18 cellular contexts compared by ENCODE assay signal in genomic region chr13:107099661-107100060, GRCh38.
DNase-seq lines count a peak whose midpoint lies in the region; ATAC-seq and TF ChIP-seq lines count a peak whose summit lies in the region.
"Had no signal": no experiment of that assay in that cellular context is flagged by ENCODE, and none has a peak within 500 bp of the region (broad histone marks: within the 10 kb centered on the region; RNA-seq: fewer than 3 reads in every experiment).

No MANE protein-coding gene starts in this region.

- no peak overlapping the region for H3K4me3 Mint-ChIP-seq in chondrocyte (ENCODE audit: unreplicated experiment)
- H3K4me3 Mint-ChIP-seq: activated CD4-positive, alpha-beta memory T cell treated with anti-CD3 and anti-CD28 coated beads for 36 hours; activated T-cell treated with anti-CD3 and anti-CD28 coated beads, Interleukin-2, amount 50 U/mL, for 4 hours had no signal

- no peak overlapping the region for H4K91ac ChIP-seq in mesenchymal stem cell (ENCODE audit: low read length)

- no peak overlapping the region for H3K18ac ChIP-seq in mesenchymal stem cell (ENCODE audit: low read depth in 1 of 2, low read length in 2 of 2)

- H3K23ac ChIP-seq in mesenchymal stem cell (ENCODE audit: low read length in 2 of 2): no peak overlapping the region

- TF ChIP-seq CTCF in AG10803 (conservative IDR thresholded peaks at IDR 0.05; ENCODE audit: low read length): no peak
- no peak for TF ChIP-seq CTCF in chondrocyte (IDR thresholded peaks at IDR 0.05)
- no peak for TF ChIP-seq CTCF in uterus (IDR thresholded peaks at IDR 0.05)

- intact Hi-C loops in uterus (cut with DNase I; ENCODE audit: low total_unique reads): no loop called here

- no peak overlapping the region for H3K4ac ChIP-seq in mesenchymal stem cell (ENCODE audit: low read depth in 1 of 2, low read length in 2 of 2)

- no peaks in the 10 kb centered on the region for H3K36me3 Mint-ChIP-seq in chondrocyte (ENCODE audit: low read depth)
- H3K36me3 Mint-ChIP-seq: activated CD4-positive, alpha-beta memory T cell treated with anti-CD3 and anti-CD28 coated beads for 36 hours had no signal

- H3K27ac ChIP-seq in mesenchymal stem cell (ENCODE audit: low read length, poor library complexity, severe bottlenecking) (peak overlapping the region; percentile 81), uterus (no peak overlapping the region)
- H3K27ac ChIP-seq: heart left ventricle, HL-60, parathyroid adenoma, SK-N-MC, upper lobe of left lung had no signal

- 40% methylated on average over 3 of the region's 3 CpGs for WGBS in mesenchymal stem cell

- H3K9me3 ChIP-seq in mesenchymal stem cell (ENCODE audit: control insufficient read depth, low read length) (no peaks in the 10 kb centered on the region), uterus (no peaks in the 10 kb centered on the region)
- H3K9me3 ChIP-seq: heart left ventricle, upper lobe of left lung had no signal

- no peak overlapping the region for H2AFZ ChIP-seq in mesenchymal stem cell (ENCODE audit: low read depth, low read length)
- H2AFZ ChIP-seq: parathyroid adenoma had no signal

- peak overlapping the region; percentile 19 for H3K27ac Mint-ChIP-seq in chondrocyte (ENCODE audit: unreplicated experiment)
- H3K27ac Mint-ChIP-seq: activated CD4-positive, alpha-beta memory T cell treated with anti-CD3 and anti-CD28 coated beads for 36 hours had no signal

- H3K36me3 ChIP-seq in mesenchymal stem cell (ENCODE audit: control insufficient read depth in 1 of 2, insufficient read depth in 2 of 2, low read depth in 1 of 2, low read length in 2 of 2) (no peaks in the 10 kb centered on the region), uterus (no peaks in the 10 kb centered on the region)
- H3K36me3 ChIP-seq: heart left ventricle, upper lobe of left lung had no signal

- H3K4me2 ChIP-seq in mesenchymal stem cell (ENCODE audit: low read length, poor library complexity, severe bottlenecking): no peak overlapping the region

- no peak overlapping the region for H4K8ac ChIP-seq in mesenchymal stem cell (ENCODE audit: low read length)

- H3K4me3 ChIP-seq in AG10803 (ENCODE audit: low read length): no peak overlapping the region
- no peak overlapping the region for H3K4me3 ChIP-seq in mesenchymal stem cell (ENCODE audit: insufficient read depth in 1 of 2, low read depth in 1 of 2, low read length in 2 of 2)
- no peak overlapping the region for H3K4me3 ChIP-seq in uterus
- H3K4me3 ChIP-seq: heart left ventricle, SK-N-MC, upper lobe of left lung had no signal

- H3K4me1 Mint-ChIP-seq in chondrocyte (ENCODE audit: low read depth): peaks cover 20% of the 10 kb centered on the region

- no peak overlapping the region for H2BK15ac ChIP-seq in mesenchymal stem cell (ENCODE audit: low read depth, poor library complexity, severe bottlenecking)

- H3K4me1 ChIP-seq in mesenchymal stem cell (ENCODE audit: control insufficient read depth, insufficient read depth, low read depth, low read length) (peaks cover 6% of the 10 kb centered on the region), uterus (no peaks in the 10 kb centered on the region)
- H3K4me1 ChIP-seq: heart left ventricle, parathyroid adenoma, upper lobe of left lung had no signal

- peak overlapping the region; percentile 57 for H3K9ac ChIP-seq in mesenchymal stem cell (ENCODE audit: low read length)
- H3K9ac ChIP-seq: parathyroid adenoma had no signal

- no peak overlapping the region for H2AK5ac ChIP-seq in mesenchymal stem cell (ENCODE audit: low read length, severe bottlenecking)

- H3K9me3 Mint-ChIP-seq in chondrocyte (ENCODE audit: low read depth): no peaks in the 10 kb centered on the region

- H2BK12ac ChIP-seq in mesenchymal stem cell (ENCODE audit: low read length in 2 of 2): no peak overlapping the region

- H2BK120ac ChIP-seq in mesenchymal stem cell (ENCODE audit: low read depth, low read length): no peak overlapping the region

- H2BK5ac ChIP-seq in mesenchymal stem cell (ENCODE audit: low read depth, low read length, poor library complexity, severe bottlenecking): no peak overlapping the region

- H3K27me3 ChIP-seq in mesenchymal stem cell (ENCODE audit: control insufficient read depth in 1 of 2, insufficient read depth in 1 of 2, low read length in 2 of 2) (no peaks in the 10 kb centered on the region), uterus (no peaks in the 10 kb centered on the region)
- H3K27me3 ChIP-seq: heart left ventricle, upper lobe of left lung had no signal

- H3K14ac ChIP-seq in mesenchymal stem cell (ENCODE audit: low read length in 2 of 2): no peak overlapping the region

- no peak for ATAC-seq in activated CD4-positive, CD25-positive, alpha-beta regulatory T cell treated with anti-CD3 and anti-CD28 coated beads, Interleukin-2, amount 50 U/mL, for 24 hours
- ATAC-seq: activated T-cell treated with anti-CD3 and anti-CD28 coated beads, Interleukin-2, amount 50 U/mL, for 4 hours; heart left ventricle had no signal

- TF ChIP-seq POLR2A in uterus (IDR thresholded peaks at IDR 0.05): no peak

- no peaks in the 10 kb centered on the region for H3K27me3 Mint-ChIP-seq in chondrocyte (ENCODE audit: low read depth)
- H3K27me3 Mint-ChIP-seq: activated CD4-positive, alpha-beta memory T cell treated with anti-CD3 and anti-CD28 coated beads for 36 hours had no signal

- peak; percentile 76 for DNase-seq in AG10803 (ENCODE audit: low read depth)
- DNase-seq in HT1080 (ENCODE audit: low read depth): peak; percentile 93
- DNase-seq in chondrocyte (ENCODE audit: low spot score): no peak
- peak; percentile 50 for DNase-seq in mesenchymal stem cell
- DNase-seq in uterus: no peak
- no peak for DNase-seq in NK-92 (lab: John Stamatoyannopoulos, UW; ENCODE audit: unreplicated experiment)
- no peak for DNase-seq in COLO668 (lab: John Stamatoyannopoulos, UW; ENCODE audit: unreplicated experiment)
- DNase-seq: activated CD4-positive, alpha-beta memory T cell treated with anti-CD3 and anti-CD28 coated beads for 36 hours; activated T-cell treated with anti-CD3 and anti-CD28 coated beads, Interleukin-2, amount 50 U/mL, for 4 hours; AML-193; DMS153; heart left ventricle; stimulated activated naive CD4-positive, alpha-beta T cell; upper lobe of left lung had no signal

- H3K79me1 ChIP-seq in mesenchymal stem cell (replicated peaks; ENCODE audit: low read length, poor library complexity, severe bottlenecking): no peaks in the 10 kb centered on the region

Comparison
In these comparisons a context has a peak if more than half of its experiments do, and no peak if none do; other contexts are left out.
1. DNase-seq: peak in AG10803 (single experiment), HT1080 (single experiment) and mesenchymal stem cell (single experiment); none in chondrocyte (single experiment), uterus (0 of 2), NK-92 (single experiment) and COLO668 (single experiment).